Comparison of ENCODE assay signal across 8 cellular contexts in the genomic region with DNA sequence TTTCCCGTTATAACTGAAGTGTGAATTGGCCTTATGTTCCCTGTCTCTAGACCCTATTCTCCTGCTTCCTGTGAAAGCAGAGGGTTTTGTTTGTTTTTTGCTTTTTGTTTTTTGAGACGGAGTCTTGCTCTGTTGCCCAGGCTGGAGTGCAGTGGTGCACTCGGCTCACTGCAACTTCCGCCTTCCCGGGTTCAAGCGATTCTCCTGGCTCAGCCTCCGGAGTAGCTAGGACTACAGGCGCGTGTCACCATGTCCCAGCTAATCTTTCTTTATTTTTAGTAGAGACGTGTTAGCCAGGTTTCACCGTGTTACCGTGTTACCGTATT. TPM values are rescaled to one million over a fixed set of nuclear protein-coding genes. Genes with fewer than 3 reads are reported as not detected.
DNase-seq lines count a peak whose midpoint lies in the region; ATAC-seq and TF ChIP-seq lines count a peak whose summit lies in the region.

No MANE protein-coding gene starts in this region.

- in situ Hi-C loops in gastrocnemius medialis (cut with MboI; ENCODE audit: low sequenced_read_pairs in 4 of 4) = no loop called here

- H3K4me1 ChIP-seq in iPS DF 6.9 (ENCODE audit: control insufficient read depth, insufficient read depth, low read length) (peaks cover 4% of the 10 kb centered on the region; the same call in 1 of the 2 replicates), gastrocnemius medialis (peaks cover 7 to 11% of the 10 kb centered on the region in 2 donors)

- no peak for DNase-seq in H7
- DNase-seq in activated naive CD8-positive, alpha-beta T cell treated with anti-CD3 and anti-CD28 coated beads, Interleukin-2, amount 50 U/mL, for 24 hours = no peak
- DNase-seq in iPS DF 6.9 (ENCODE audit: low read depth, low spot score) = no peak
- no peak for DNase-seq in gastrocnemius medialis
- DNase-seq in activated CD4-positive, CD25-positive, alpha-beta regulatory T cell (lab: John Stamatoyannopoulos, UW) = no peak
- no peak for DNase-seq in SW 1271 (lab: John Stamatoyannopoulos, UW)
- DNase-seq in cortex of kidney (lab: John Stamatoyannopoulos, UW) = no peak

- H3K27ac ChIP-seq in iPS DF 6.9 (ENCODE audit: low read length) (no peak overlapping the region), gastrocnemius medialis (peak overlapping the region in 1 of 4 donors; percentile 58)

- H3K9me3 ChIP-seq in iPS DF 6.9 (ENCODE audit: control insufficient read depth, insufficient read depth, low read length) (no peaks in the 10 kb centered on the region), gastrocnemius medialis (no peaks in the 10 kb centered on the region)

- WGBS in iPS DF 6.9 (ENCODE audit: insufficient coverage, insufficient read length) = no CpG with 5 or more reads among the region's 13 CpGs

- H3K27me3 ChIP-seq in H7 (ENCODE audit: control insufficient read depth, insufficient read depth, low read length) (peaks cover 18% of the 10 kb centered on the region), iPS DF 6.9 (ENCODE audit: control insufficient read depth, insufficient read depth, low read length) (no peaks in the 10 kb centered on the region), gastrocnemius medialis (no peaks in the 10 kb centered on the region)

- H3K27me3 Mint-ChIP-seq in activated naive CD8-positive, alpha-beta T cell treated with anti-CD3 and anti-CD28 coated beads, Interleukin-2, amount 50 U/mL, for 24 hours = peaks cover 1% of the 10 kb centered on the region

- peak overlapping the region; percentile 55 for H3K4me3 ChIP-seq in H7 (ENCODE audit: insufficient read depth, low read depth, low read length)
- peak overlapping the region; percentile 61; the same call in 1 of the 2 replicates for H3K4me3 ChIP-seq in iPS DF 6.9 (ENCODE audit: low read length)
- H3K4me3 ChIP-seq in gastrocnemius medialis = peak overlapping the region; percentile 53 to 67 (median 62)

- no peaks in the 10 kb centered on the region for H3K9me3 Mint-ChIP-seq in activated naive CD8-positive, alpha-beta T cell treated with anti-CD3 and anti-CD28 coated beads, Interleukin-2, amount 50 U/mL, for 24 hours

- no peak overlapping the region for H3K27ac Mint-ChIP-seq in activated naive CD8-positive, alpha-beta T cell treated with anti-CD3 and anti-CD28 coated beads, Interleukin-2, amount 50 U/mL, for 24 hours

- TF ChIP-seq CTCF in gastrocnemius medialis (IDR thresholded peaks at IDR 0.05 in 4 of 5, conservative IDR thresholded peaks at IDR 0.05 in 1 of 5) = no peak

- H3K36me3 ChIP-seq in H7 (replicated peaks; ENCODE audit: control insufficient read depth, insufficient read depth, low read length) = peaks cover 4% of the 10 kb centered on the region
- H3K36me3 ChIP-seq in iPS DF 6.9 (ENCODE audit: control insufficient read depth, insufficient read depth, low read length) = no peaks in the 10 kb centered on the region
- H3K36me3 ChIP-seq in gastrocnemius medialis = peaks cover 0 to 15% of the 10 kb centered on the region in 2 donors

- no peak for TF ChIP-seq POLR2A in gastrocnemius medialis (IDR thresholded peaks at IDR 0.05)

- intact Hi-C loops in gastrocnemius medialis (cut with DNase I; ENCODE audit: low total_unique reads) = no loop called here

- ATAC-seq in activated naive CD8-positive, alpha-beta T cell treated with anti-CD3 and anti-CD28 coated beads, Interleukin-2, amount 50 U/mL, for 24 hours = no peak
- no peak for ATAC-seq in gastrocnemius medialis
- ATAC-seq in GM19023 (IDR thresholded peaks at IDR 0.05; ENCODE audit: unreplicated experiment) = no peak

- peaks cover 1% of the 10 kb centered on the region for H3K36me3 Mint-ChIP-seq in activated naive CD8-positive, alpha-beta T cell treated with anti-CD3 and anti-CD28 coated beads, Interleukin-2, amount 50 U/mL, for 24 hours (ENCODE audit: low read depth)

- H3K4me1 Mint-ChIP-seq in activated naive CD8-positive, alpha-beta T cell treated with anti-CD3 and anti-CD28 coated beads, Interleukin-2, amount 50 U/mL, for 24 hours = peaks cover 12% of the 10 kb centered on the region

- H3K4me3 Mint-ChIP-seq in activated naive CD8-positive, alpha-beta T cell treated with anti-CD3 and anti-CD28 coated beads, Interleukin-2, amount 50 U/mL, for 24 hours = peak overlapping the region; percentile 48

RNA-seq across cellular contexts. Expression of gene GNMT, which starts 0.7 kb away (rescaled TPM):
- 0.10 and 0.33 TPM in 2 replicates for total RNA-seq in H7 (2014; rRNA removed; shearing (Covaris generic))
- 1 to 10 TPM in 1 of 4 donors, under 1 TPM in 2, not detected in 1; 0.42 to 1.1 (median 0.61) TPM for total RNA-seq in gastrocnemius medialis

RNA-seq across cellular contexts. Expression of gene PEX6, which starts 19.1 kb away (rescaled TPM):
- total RNA-seq in H7 (2014; rRNA removed; shearing (Covaris generic)) = 47.5 and 52.5 TPM in 2 replicates
- 10 to 100 TPM in 2 of 4 donors, 1 to 10 TPM in 2; 7.4 to 45.1 (median 12.6) TPM for total RNA-seq in gastrocnemius medialis

RNA-seq across cellular contexts. Expression of gene PPP2R5D, which starts 24.5 kb away (rescaled TPM):
- 58.9 and 62.8 TPM in 2 replicates for total RNA-seq in H7 (2014; rRNA removed; shearing (Covaris generic))
- 10 to 100 TPM; 44.3 to 68.2 (median 52.6) TPM for total RNA-seq in gastrocnemius medialis

RNA-seq across cellular contexts. Expression of gene CNPY3, which starts 30.6 kb away (rescaled TPM):
- 34.5 and 37.8 TPM in 2 replicates for total RNA-seq in H7 (2014; rRNA removed; shearing (Covaris generic))
- 10 to 100 TPM in 2 of 4 donors, 1 to 10 TPM in 2; 7.1 to 13.5 (median 9.3) TPM for total RNA-seq in gastrocnemius medialis

RNA-seq across cellular contexts. Expression of gene PTCRA, which starts 44.0 kb away (rescaled TPM):
- not detected in 2 replicates for total RNA-seq in H7 (2014; rRNA removed; shearing (Covaris generic))
- not detected for total RNA-seq in gastrocnemius medialis
